ENCODE assay signal across 24 cellular contexts in genomic region chr7:42527004-42527403, GRCh38.
"Had no signal": no experiment of that assay in that cellular context is flagged by ENCODE, and none has a peak within 500 bp of the region (broad histone marks: within the 10 kb centered on the region; RNA-seq: fewer than 3 reads in every experiment).

No MANE protein-coding gene starts in this region.

- H3K4me1 Mint-ChIP-seq: activated CD4-positive, alpha-beta T cell treated with anti-CD3 and anti-CD28 coated beads for 36 hours; activated naive CD8-positive, alpha-beta T cell treated with anti-CD3 and anti-CD28 coated beads for 36 hours; natural killer cell; stimulated activated naive CD8-positive, alpha-beta T cell treated with anti-CD3 and anti-CD28 coated beads, Interleukin-15, amount 100 ng/mL, for 72 hours had no signal

- H3K4me1 ChIP-seq: adrenal gland, ascending aorta, colonic mucosa, upper lobe of left lung, vagina had no signal

- H3K36me3 ChIP-seq: adrenal gland, ascending aorta, colonic mucosa, upper lobe of left lung, vagina had no signal

- H3K27ac Mint-ChIP-seq: activated CD4-positive, alpha-beta T cell treated with anti-CD3 and anti-CD28 coated beads for 36 hours; activated naive CD4-positive, alpha-beta T cell treated with anti-CD3 and anti-CD28 coated beads for 36 hours; activated naive CD8-positive, alpha-beta T cell treated with anti-CD3 and anti-CD28 coated beads for 36 hours; activated T-helper 1 cell treated with anti-CD3 and anti-CD28 coated beads, Interleukin-12 subunit alpha, Interleukin-12 subunit beta, Interleukin-2, Interleukin-4 antibody, amounts not matched to agents 30 ng/mL and 10 ng/mL and 1 ng/mL, durations not matched to agents 14 hours and 24 hours and 36 hours; natural killer cell; stimulated activated naive CD8-positive, alpha-beta T cell treated with anti-CD3 and anti-CD28 coated beads, Interleukin-15, amount 100 ng/mL, for 72 hours had no signal

- H3K4me3 ChIP-seq: adrenal gland, ascending aorta, colonic mucosa, upper lobe of left lung, vagina had no signal

- H3K4me3 Mint-ChIP-seq: activated CD4-positive, alpha-beta T cell treated with anti-CD3 and anti-CD28 coated beads for 36 hours; activated naive CD4-positive, alpha-beta T cell treated with anti-CD3 and anti-CD28 coated beads for 36 hours; activated naive CD8-positive, alpha-beta T cell treated with anti-CD3 and anti-CD28 coated beads for 36 hours; activated T-helper 1 cell treated with anti-CD3 and anti-CD28 coated beads, Interleukin-12 subunit alpha, Interleukin-12 subunit beta, Interleukin-2, Interleukin-4 antibody, amounts not matched to agents 30 ng/mL and 10 ng/mL and 1 ng/mL, durations not matched to agents 14 hours and 24 hours and 36 hours; natural killer cell; stimulated activated naive CD8-positive, alpha-beta T cell treated with anti-CD3 and anti-CD28 coated beads, Interleukin-15, amount 100 ng/mL, for 72 hours had no signal

- H3K27me3 ChIP-seq: adrenal gland, ascending aorta, colonic mucosa, upper lobe of left lung, vagina had no signal

- DNase-seq: activated CD4-positive, alpha-beta T cell treated with anti-CD3 and anti-CD28 coated beads for 36 hours; activated CD4-positive, CD25-positive, alpha-beta regulatory T cell; activated CD8-positive, alpha-beta memory T cell treated with anti-CD3 and anti-CD28 coated beads for 24 hours; activated effector memory CD4-positive, alpha-beta T cell treated with anti-CD3 and anti-CD28 coated beads, Interleukin-2, amount 50 U/mL, for 16 hours; activated naive CD4-positive, alpha-beta T cell treated with anti-CD3 and anti-CD28 coated beads for 36 hours; activated naive CD8-positive, alpha-beta T cell treated with anti-CD3 and anti-CD28 coated beads for 36 hours; activated T-cell treated with anti-CD3 and anti-CD28 coated beads, Interleukin-2, amount 50 U/mL, for 1 hour; adrenal gland; colonic mucosa; effector CD8-positive, alpha-beta T cell; kidney; left colon; natural killer cell; right cardiac atrium; stimulated activated CD4-positive, alpha-beta T cell treated with anti-CD3 and anti-CD28 coated beads, Interleukin-12 subunit alpha, Interleukin-12 subunit beta, amount 100 ng/mL, for 4 hours; stimulated activated CD4-positive, alpha-beta T cell treated with anti-CD3 and anti-CD28 coated beads, Interleukin-4, amount 100 ng/mL, for 1 hour; stimulated activated naive CD8-positive, alpha-beta T cell treated with anti-CD3 and anti-CD28 coated beads, Interleukin-15, amount 100 ng/mL, for 72 hours; substantia nigra; T-helper 2 cell; upper lobe of left lung had no signal

- H3K9me3 ChIP-seq: adrenal gland, colonic mucosa, vagina had no signal

- FAIRE-seq: frontal cortex, kidney had no signal

- ATAC-seq: activated CD4-positive, alpha-beta T cell treated with anti-CD3 and anti-CD28 coated beads for 36 hours; left colon; natural killer cell; right cardiac atrium; stimulated activated naive CD8-positive, alpha-beta T cell treated with anti-CD3 and anti-CD28 coated beads, Interleukin-15, amount 100 ng/mL, for 72 hours had no signal

- H3K27ac ChIP-seq: adrenal gland, ascending aorta, colonic mucosa, upper lobe of left lung, vagina had no signal

- H3K36me3 Mint-ChIP-seq: activated naive CD8-positive, alpha-beta T cell treated with anti-CD3 and anti-CD28 coated beads for 36 hours; natural killer cell had no signal

- H3K27me3 Mint-ChIP-seq: activated CD4-positive, alpha-beta T cell treated with anti-CD3 and anti-CD28 coated beads for 36 hours; activated naive CD8-positive, alpha-beta T cell treated with anti-CD3 and anti-CD28 coated beads for 36 hours; stimulated activated naive CD8-positive, alpha-beta T cell treated with anti-CD3 and anti-CD28 coated beads, Interleukin-15, amount 100 ng/mL, for 72 hours had no signal
